In the genomic region with DNA sequence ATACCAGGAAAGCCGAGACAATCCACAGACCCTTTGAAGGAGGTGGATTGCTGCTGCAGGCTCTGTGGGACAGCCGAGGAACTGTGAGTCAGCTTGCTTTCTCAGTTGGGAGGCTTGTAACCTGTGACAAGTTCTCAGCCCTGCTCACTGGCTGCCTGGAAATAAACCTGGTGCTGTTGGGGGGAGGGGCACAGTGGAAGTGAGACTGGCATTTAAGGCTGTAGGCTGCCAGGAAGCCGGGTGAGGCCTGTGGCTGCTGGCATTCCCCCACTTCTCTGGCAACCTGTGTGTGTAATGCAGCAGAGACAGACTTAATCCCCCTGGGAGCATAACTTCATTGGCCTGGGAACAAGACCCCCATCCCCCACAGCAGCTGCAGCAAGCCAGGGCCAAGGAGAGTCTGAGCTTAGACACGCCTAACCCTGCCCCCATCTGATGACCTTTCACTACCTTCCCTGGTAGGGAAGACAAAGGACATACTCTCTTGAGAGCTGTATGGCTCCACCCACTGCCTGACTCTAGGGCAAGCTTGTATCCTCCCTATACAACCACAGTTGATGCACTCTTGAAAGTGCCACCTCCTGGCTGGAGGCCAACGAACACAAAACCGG, we compare ENCODE assay signal across 8 cellular contexts.
A peak's percentile ranks its signal among the peaks of the same experiment; 100 is the strongest.
DNase-seq lines count a peak whose midpoint lies in the region; ATAC-seq lines count a peak whose summit lies in the region.

No MANE protein-coding gene starts in this region.

- peak overlapping the region; percentile 30 for H3K56ac ChIP-seq in mesendoderm (ENCODE audit: low read length)

- H3K79me2 ChIP-seq in mesendoderm (ENCODE audit: control insufficient read depth, insufficient read depth, low read length), result no peaks in the 10 kb centered on the region

- H3K36me3 ChIP-seq in mesendoderm (ENCODE audit: control insufficient read depth, insufficient read depth, low read length), result no peaks in the 10 kb centered on the region

- peak; percentile 5 for DNase-seq in RPMI7951 (ENCODE audit: low read depth)
- DNase-seq in mesendoderm, result peak; percentile 95
- DNase-seq in UCSD-AML1 (lab: John Stamatoyannopoulos, UW; ENCODE audit: unreplicated experiment), result no peak
- DNase-seq in activated effector memory CD4-positive, alpha-beta T cell treated with anti-CD3 and anti-CD28 coated beads, Interleukin-2, amount 50 U/mL, for 16 hours, result no peak
- DNase-seq in stimulated activated naive CD4-positive, alpha-beta T cell treated with Interleukin-2 at 50 U/mL for 16 hours (lab: John Stamatoyannopoulos, UW), result no peak
- DNase-seq in D341Med (ENCODE audit: low spot score), result no peak

- H3K79me1 ChIP-seq in mesendoderm (ENCODE audit: low read length), result no peaks in the 10 kb centered on the region

- no peak overlapping the region for H3K23ac ChIP-seq in mesendoderm (ENCODE audit: low read length)

- no peak overlapping the region for H4K5ac ChIP-seq in mesendoderm (ENCODE audit: low read length)

- H2BK15ac ChIP-seq in mesendoderm (replicated peaks; ENCODE audit: low read depth), result no peak overlapping the region

- no peak overlapping the region for H2BK120ac ChIP-seq in mesendoderm (ENCODE audit: low read depth, low read length)

- no peak overlapping the region for H3K18ac ChIP-seq in mesendoderm (ENCODE audit: low read length)

- H3K27me3 ChIP-seq in mesendoderm (ENCODE audit: insufficient read depth, low read length, poor library complexity), result no peaks in the 10 kb centered on the region

- no peak overlapping the region for H4K8ac ChIP-seq in mesendoderm (ENCODE audit: low read depth, low read length)

- no peak overlapping the region for H3K27ac ChIP-seq in mesendoderm (ENCODE audit: low read depth, low read length)

- no peak overlapping the region for H2BK5ac ChIP-seq in mesendoderm (ENCODE audit: low read length)

- no peak overlapping the region for H3K4me3 ChIP-seq in mesendoderm (ENCODE audit: low read length)

- WGBS in mesendoderm (ENCODE audit: extremely low coverage, insufficient coverage, low lambda C conversion rate), result no CpG with 5 or more reads among the region's 6 CpGs

- H3K4ac ChIP-seq in mesendoderm (ENCODE audit: low read depth, low read length), result no peak overlapping the region

- no peak overlapping the region for H2AK5ac ChIP-seq in mesendoderm (ENCODE audit: low read length)

- H3K9ac ChIP-seq in mesendoderm (ENCODE audit: low read length), result peak overlapping the region; percentile 15

- no peaks in the 10 kb centered on the region for H3K4me1 ChIP-seq in mesendoderm (ENCODE audit: control insufficient read depth, low read depth, low read length)

- ATAC-seq in GM18909 (IDR thresholded peaks at IDR 0.05; ENCODE audit: poor library complexity, unreplicated experiment), result peak; percentile 97
- ATAC-seq in HG02943 (IDR thresholded peaks at IDR 0.05; ENCODE audit: low read depth, unreplicated experiment), result peak; percentile 89

- H3K4me2 ChIP-seq in mesendoderm (ENCODE audit: low read length), result no peak overlapping the region

Comparison
In these comparisons a context has a peak if more than half of its experiments do, and no peak if none do; other contexts are left out.
1. DNase-seq: peak in RPMI7951 (single experiment) and mesendoderm (single experiment); none in UCSD-AML1 (single experiment), activated effector memory CD4-positive, alpha-beta T cell treated with anti-CD3 and anti-CD28 coated beads, Interleukin-2, amount 50 U/mL, for 16 hours (single experiment), stimulated activated naive CD4-positive, alpha-beta T cell treated with Interleukin-2 at 50 U/mL for 16 hours (single experiment) and D341Med (single experiment).